8 cellular contexts compared by ENCODE assay signal in the genomic region with DNA sequence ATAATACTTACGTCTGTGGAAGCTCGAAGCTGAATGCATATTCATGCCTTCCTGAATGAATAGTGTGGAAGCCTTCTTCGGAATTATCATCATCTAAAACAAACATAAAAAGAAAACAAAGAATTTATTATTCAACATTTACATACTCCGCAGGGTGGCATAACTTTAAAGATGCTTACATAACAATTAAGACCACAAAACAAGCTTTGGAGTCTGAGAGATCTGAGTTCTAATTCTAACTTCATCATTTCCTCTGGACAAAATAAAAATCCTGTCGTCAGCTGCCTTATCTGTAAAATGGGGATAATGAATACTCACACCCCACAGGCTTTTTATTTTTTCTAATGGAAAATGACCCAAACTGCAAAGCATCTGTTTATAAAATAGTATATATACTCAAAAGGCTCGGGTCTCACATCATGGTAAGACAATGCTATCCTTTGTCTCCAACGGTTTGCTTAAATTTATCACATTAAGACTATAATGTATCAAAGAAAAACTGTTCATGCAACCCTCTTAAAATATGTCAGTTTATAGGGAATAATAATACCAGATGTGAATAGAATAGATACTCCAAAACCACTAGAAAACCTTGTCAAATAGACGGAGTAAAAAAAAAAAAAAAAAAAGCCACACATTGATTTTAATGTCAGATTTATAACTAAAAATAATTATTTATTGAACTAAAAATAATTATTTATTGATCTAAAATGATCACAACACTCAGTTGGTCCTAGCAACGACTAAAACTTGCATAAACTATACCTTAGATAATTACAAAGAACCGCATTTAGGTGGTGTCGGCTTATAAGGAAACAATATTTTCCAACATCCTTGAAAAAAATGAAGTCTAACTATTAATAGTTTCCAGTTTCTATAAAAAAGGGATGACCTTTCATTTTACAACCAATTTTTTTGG. TPM values are rescaled to one million over a fixed set of nuclear protein-coding genes. Genes with fewer than 3 reads are reported as not detected.
DNase-seq lines count a peak whose midpoint lies in the region; TF ChIP-seq lines count a peak whose summit lies in the region.

No MANE protein-coding gene starts in this region.

- DNase-seq in DMS79 treated with DMSO at 0.1 percent for 48 hours (lab: John Stamatoyannopoulos, UW) = peak; percentile 8
- DNase-seq in DMS79 (lab: John Stamatoyannopoulos, UW) = no peak
- DNase-seq in Peyer's patch = no peak
- DNase-seq in erythroblast (lab: John Stamatoyannopoulos, UW) = peak; percentile 30 to 62
- peak; percentile 44 for DNase-seq in retina
- DNase-seq in stimulated activated CD4-positive, alpha-beta T cell treated with anti-CD3 and anti-CD28 coated beads, Interleukin-4, amount 100 ng/mL, for 1 hour = no peak
- no peak for DNase-seq in HuH-7 (ENCODE audit: low spot score)
- no peak for DNase-seq in AG08395 (ENCODE audit: low spot score)

- TF ChIP-seq POLR2A in Peyer's patch (IDR thresholded peaks at IDR 0.05) (no peak), erythroblast (IDR thresholded peaks at IDR 0.05; ENCODE audit: low read length) (no peak)

- peaks cover 0 to 36% (median 0%) of the 10 kb centered on the region in 3 donors for H3K36me3 ChIP-seq in Peyer's patch

- H3K27ac ChIP-seq in Peyer's patch = peak overlapping the region; percentile 96 to 99 (median 98)

- no peaks in the 10 kb centered on the region for H3K27me3 ChIP-seq in Peyer's patch

- H3K4me3 ChIP-seq in Peyer's patch = peak overlapping the region; percentile 60 to 83 (median 72)

- H3K9me3 ChIP-seq in Peyer's patch = no peaks in the 10 kb centered on the region

- H3K4me1 ChIP-seq in Peyer's patch = peaks cover 0 to 10% (median 0%) of the 10 kb centered on the region in 4 donors

- TF ChIP-seq CTCF in Peyer's patch (IDR thresholded peaks at IDR 0.05) = no peak

RNA-seq across cellular contexts. Expression of a gene that starts 4.2 kb away (rescaled TPM):
- 10 to 100 TPM; 11.4 to 32.2 (median 17.7) TPM for total RNA-seq in Peyer's patch

Comparison
In these comparisons a context has a peak if more than half of its experiments do, and no peak if none do; other contexts are left out.
1. DNase-seq: peak in DMS79 treated with DMSO at 0.1 percent for 48 hours (single experiment), erythroblast (2 of 2) and retina (single experiment); none in DMS79 (single experiment), Peyer's patch (0 of 3), stimulated activated CD4-positive, alpha-beta T cell treated with anti-CD3 and anti-CD28 coated beads, Interleukin-4, amount 100 ng/mL, for 1 hour (single experiment), HuH-7 (single experiment) and AG08395 (single experiment).